1 cellular context compared by ENCODE assay signal in genomic region chr22:37746366-37747089, GRCh38.
TF ChIP-seq lines count a peak whose summit lies in the region.

No MANE protein-coding gene starts in this region.

TF ChIP-seq in H1, 55 proteins besides CTCF, POLR2A, EP300 and RAD21 (continued from another document):
- no peak for TF ChIP-seq RFX5 (IDR thresholded peaks at IDR 0.05; ENCODE audit: borderline replicate concordance, low read depth, low read length)
- TF ChIP-seq POU5F1 (IDR thresholded peaks at IDR 0.05; ENCODE audit: low read depth, low read length), result no peak
- TF ChIP-seq ASH2L (IDR thresholded peaks at IDR 0.05; ENCODE audit: low read length), result no peak
- no peak for TF ChIP-seq ZNF274 (IDR thresholded peaks at IDR 0.05; ENCODE audit: borderline replicate concordance, extremely low read depth, low read length)
- TF ChIP-seq MAX (IDR thresholded peaks at IDR 0.05), result no peak; the same call in 1 of the 2 replicates
- no peak for TF ChIP-seq ATF2 (IDR thresholded peaks at IDR 0.05; ENCODE audit: low read length)
